11 cellular contexts compared by ENCODE assay signal in the genomic region with DNA sequence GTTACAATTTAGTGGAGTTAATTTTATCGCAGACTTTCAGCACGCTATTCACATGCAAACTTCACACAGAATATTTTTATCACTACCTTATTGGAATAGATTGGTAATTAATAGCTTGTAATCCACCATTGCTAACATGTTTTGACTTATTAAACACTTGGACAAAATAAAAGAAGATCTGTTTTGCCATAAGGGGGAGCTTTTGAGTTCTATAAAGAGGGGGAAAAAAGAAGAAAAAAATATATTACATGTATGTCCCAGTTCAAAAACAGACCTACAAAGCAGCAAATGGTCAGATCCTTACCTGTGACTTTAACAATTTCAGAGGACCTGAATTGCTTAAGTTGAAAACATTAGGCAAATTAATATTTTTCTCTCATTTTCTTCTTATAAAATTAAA. TPM values are rescaled to one million over a fixed set of nuclear protein-coding genes. Genes with fewer than 3 reads are reported as not detected.
DNase-seq lines count a peak whose midpoint lies in the region; ATAC-seq and TF ChIP-seq lines count a peak whose summit lies in the region.
"Had no signal": no experiment of that assay in that cellular context is flagged by ENCODE, and none has a peak within 500 bp of the region (broad histone marks: within the 10 kb centered on the region; RNA-seq: fewer than 3 reads in every experiment).

No MANE protein-coding gene starts in this region.

- CTCF ChIA-PET in RWPE1 (lab: Yijun Ruan, JAX): interaction anchor here (0.6 to 1.3 kb wide), 13 partner anchors 9 to 495 kb away, joined by 3 to 9 read pairs (median 3); no protein-coding TSS in a partner anchor

- POLR2A ChIA-PET in RWPE1 (lab: Yijun Ruan, JAX; ENCODE audit: low non-redundant PET): no interaction called here

- 28% methylated on average over 2 of the region's 2 CpGs for WGBS in suprapubic skin

- DNase-seq in NCI-H2107 treated with DMSO at 0.1 percent for 48 hours (lab: John Stamatoyannopoulos, UW; ENCODE audit: unreplicated experiment): peak; percentile 18
- DNase-seq in NCI-H2107 (lab: John Stamatoyannopoulos, UW): no peak
- DNase-seq in RWPE1 (ENCODE audit: low spot score): no peak
- no peak for DNase-seq in fibroblast of villous mesenchyme (ENCODE audit: low read depth)
- DNase-seq in suprapubic skin (ENCODE audit: low spot score in 2 of 2): no peak
- no peak for DNase-seq in occipital lobe (lab: John Stamatoyannopoulos, UW)
- DNase-seq in NOMO-1 treated with dmso at 0.1 percent for 144 hours (lab: John Stamatoyannopoulos, UW; ENCODE audit: unreplicated experiment): no peak
- DNase-seq: anterior cingulate cortex; CD4-positive, CD25-positive, alpha-beta regulatory T cell; nucleus accumbens had no signal

- H3K36me3 ChIP-seq in suprapubic skin: no peaks in the 10 kb centered on the region

- ATAC-seq in GM21381 (IDR thresholded peaks at IDR 0.05; ENCODE audit: unreplicated experiment): no peak

- TF ChIP-seq EP300 in suprapubic skin (IDR thresholded peaks at IDR 0.05): no peak

- H3K27me3 ChIP-seq in suprapubic skin: peaks cover 39% of the 10 kb centered on the region

- peaks cover 26% of the 10 kb centered on the region for H3K4me1 ChIP-seq in suprapubic skin

- no peak for TF ChIP-seq POLR2A in suprapubic skin (IDR thresholded peaks at IDR 0.05)

- H3K27ac ChIP-seq in RWPE1 (no peak overlapping the region), suprapubic skin (peak overlapping the region; percentile 63)

- no peaks in the 10 kb centered on the region for H3K9me3 ChIP-seq in suprapubic skin

- H3K4me3 ChIP-seq in fibroblast of villous mesenchyme (ENCODE audit: low read depth, low read length) (peak overlapping the region; percentile 95), suprapubic skin (no peak overlapping the region)

- TF ChIP-seq CTCF in RWPE1 (conservative IDR thresholded peaks at IDR 0.05; ENCODE audit: low read depth) (peak; percentile 46), fibroblast of villous mesenchyme (IDR thresholded peaks at IDR 0.05; ENCODE audit: insufficient read depth, low read depth, low read length) (peak; percentile 44), suprapubic skin (IDR thresholded peaks at IDR 0.05) (no peak)

RNA-seq across cellular contexts. Expression of a gene that starts 1.2 kb away (rescaled TPM):
- 42.5 and 104 TPM in 2 replicates for total RNA-seq in fibroblast of villous mesenchyme
- 1 to 10 TPM in 3 of 4 donors, under 1 TPM in 1; 0.53 to 2.3 (median 1.4) TPM for total RNA-seq in suprapubic skin
- total RNA-seq in occipital lobe: under 0.01 TPM

Comparison
In these comparisons a context has a peak if more than half of its experiments do, and no peak if none do; other contexts are left out.
1. CTCF ChIP-seq: peak in RWPE1 (single experiment) and fibroblast of villous mesenchyme (single experiment); none in suprapubic skin (0 of 2).
2. RNA of a gene that starts 1.2 kb away (total RNA-seq): 42.5 to 104 TPM in fibroblast of villous mesenchyme; 0.53 to 2.3 TPM in suprapubic skin and under 0.01 TPM in occipital lobe (single experiment); every median in the first group is over 10 times any median in the second.